ENCODE assay signal across 8 cellular contexts in the genomic region with DNA sequence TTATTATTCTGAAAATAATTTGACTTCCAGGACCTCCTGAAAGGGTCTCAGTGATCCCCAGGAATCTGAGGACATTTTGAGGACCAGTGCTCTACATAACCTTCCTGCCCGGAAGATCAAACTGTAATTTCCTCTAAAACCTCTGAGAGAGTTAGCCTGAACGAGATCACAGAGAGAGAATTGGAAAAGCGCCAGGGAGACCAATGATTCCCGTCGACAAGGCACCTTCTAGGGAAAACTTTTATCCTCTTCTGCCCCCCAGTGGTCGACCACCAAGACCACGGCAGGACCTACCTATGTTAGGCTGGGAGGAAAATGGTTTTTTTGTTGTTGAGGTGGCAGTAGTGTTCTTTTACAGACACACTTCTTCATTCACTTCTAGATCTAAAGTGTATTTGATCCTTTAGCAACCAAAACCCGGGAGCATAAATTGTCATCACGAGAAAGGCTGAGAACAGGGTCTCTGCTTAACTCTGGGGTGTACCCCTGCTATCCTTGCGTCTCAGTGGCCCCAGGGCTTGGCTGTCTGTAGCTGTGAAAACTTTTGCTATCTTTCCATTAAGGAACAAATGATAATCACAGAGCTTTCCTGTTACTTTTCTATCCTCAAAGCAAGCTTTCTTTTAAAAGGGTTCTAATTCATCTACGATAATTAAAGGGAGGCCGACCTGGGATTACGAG.
DNase-seq lines count a peak whose midpoint lies in the region; ATAC-seq and TF ChIP-seq lines count a peak whose summit lies in the region.

No MANE protein-coding gene starts in this region.

- no peak overlapping the region for H3K27ac ChIP-seq in SK-N-SH (ENCODE audit: low read depth in 2 of 2, low read length in 1 of 2)

- 32% methylated on average over 13 of the region's 13 CpGs for WGBS in SK-N-SH (ENCODE audit: low lambda C conversion rate)

- H3K36me3 ChIP-seq in SK-N-SH (replicated peaks in 1 of 2; ENCODE audit: control insufficient read depth in 1 of 2, insufficient read depth in 2 of 2, low read length in 1 of 2) = no peaks in the 10 kb centered on the region
- no peaks in the 10 kb centered on the region for H3K36me3 ChIP-seq in kidney epithelial cell (ENCODE audit: control insufficient read depth, insufficient read depth, low read length)

- no peak overlapping the region for H3K9ac ChIP-seq in SK-N-SH

- peaks cover 9% of the 10 kb centered on the region; the same call in 1 of the 2 replicates for H3K9me3 ChIP-seq in SK-N-SH

- H4K20me1 ChIP-seq in SK-N-SH (ENCODE audit: insufficient read depth) = no peaks in the 10 kb centered on the region

- POLR2A ChIA-PET in SK-N-SH (lab: Yijun Ruan, JAX) = no interaction called here

- no peaks in the 10 kb centered on the region for H3K27me3 ChIP-seq in SK-N-SH (ENCODE audit: insufficient read depth)
- H3K27me3 ChIP-seq in kidney epithelial cell (ENCODE audit: control insufficient read depth, insufficient read depth, low read length) = no peaks in the 10 kb centered on the region

- peaks cover 0 to 5% of the 10 kb centered on the region in 2 experiments; a peak in 3 of 4 replicates for H3K4me1 ChIP-seq in SK-N-SH (ENCODE audit: control insufficient read depth in 1 of 2, insufficient read depth in 2 of 2, low read depth in 1 of 2, low read length in 1 of 2)

- peak; percentile 86 for TF ChIP-seq CTCF in SK-N-SH (IDR thresholded peaks at IDR 0.05)
- TF ChIP-seq CTCF in kidney epithelial cell (IDR thresholded peaks at IDR 0.05; ENCODE audit: insufficient read depth, low read length, poor library complexity, severe bottlenecking) = peak; percentile 75

- H3K79me2 ChIP-seq in SK-N-SH (ENCODE audit: insufficient read depth) = no peaks in the 10 kb centered on the region

- CTCF ChIA-PET in SK-N-SH (lab: Yijun Ruan, JAX) = interaction anchor here (0.6 to 3.9 kb wide), 22 partner anchors 9 to 848 kb away, joined by 3 to 16 read pairs (median 4); no protein-coding TSS in a partner anchor

- DNase-seq in ELF-1 (ENCODE audit: low read depth, low spot score) (peak; percentile 80), NAMALWA (ENCODE audit: low spot score) (peak; percentile 42), SK-N-SH (peak; percentile 89), cerebellar cortex (ENCODE audit: low spot score) (peak; percentile 51), kidney epithelial cell (ENCODE audit: low read depth) (peak; percentile 77)
- peak; percentile 55 to 59 for DNase-seq in stimulated activated CD4-positive, alpha-beta T cell treated with anti-CD3 and anti-CD28 coated beads, Interleukin-2, amount 100 ng/mL, for 24 hours

- TF ChIP-seq EP300 in SK-N-SH (IDR thresholded peaks at IDR 0.05; ENCODE audit: borderline replicate concordance in 1 of 2, low read depth in 1 of 2, low read length in 1 of 2) = no peak

- peak; percentile 92 for TF ChIP-seq RAD21 in SK-N-SH (IDR thresholded peaks at IDR 0.05; ENCODE audit: low read length)

- ATAC-seq in HG02973 (IDR thresholded peaks at IDR 0.05; ENCODE audit: unreplicated experiment) (no peak), esophagus mucosa (no peak)

- no peaks in the 10 kb centered on the region for H3K9me2 ChIP-seq in SK-N-SH

- peak overlapping the region; percentile 68; the same call in 1 of the 2 replicates for H2AFZ ChIP-seq in SK-N-SH (ENCODE audit: low read depth)

- H3K4me3 ChIP-seq in SK-N-SH (ENCODE audit: low read depth in 2 of 2, low read length in 1 of 2) (no peak overlapping the region), kidney epithelial cell (ENCODE audit: low read depth, low read length) (no peak overlapping the region)

- H3K4me2 ChIP-seq in SK-N-SH = no peak overlapping the region

- no peaks in the 10 kb centered on the region for H3F3A ChIP-seq in SK-N-SH (replicated peaks; ENCODE audit: insufficient read depth)

TF ChIP-seq in SK-N-SH, 30 proteins besides CTCF, POLR2A, EP300 and RAD21:
- TF ChIP-seq YY1 (IDR thresholded peaks at IDR 0.05; ENCODE audit: low read depth) (no peak), MXI1 (IDR thresholded peaks at IDR 0.05; ENCODE audit: low read depth, low read length) (no peak), TCF12 (IDR thresholded peaks at IDR 0.05) (no peak), FOSL2 (IDR thresholded peaks at IDR 0.05; ENCODE audit: borderline replicate concordance, low read depth) (no peak; the same call in 1 of the 2 replicates), MEF2A (IDR thresholded peaks at IDR 0.05; ENCODE audit: borderline replicate concordance, low read depth) (no peak), RCOR1 (IDR thresholded peaks at IDR 0.05; ENCODE audit: low read length) (no peak), NFIC (IDR thresholded peaks at IDR 0.05; ENCODE audit: borderline replicate concordance) (peak; percentile 86), CHD2 (IDR thresholded peaks at IDR 0.05; ENCODE audit: low read length, partially characterized antibody) (peak; percentile 80), SMC3 (IDR thresholded peaks at IDR 0.05; ENCODE audit: low read depth, low read length) (peak; percentile 88), SIN3A (IDR thresholded peaks at IDR 0.05; ENCODE audit: borderline replicate concordance, low read depth, low read length) (peak; percentile 32; the same call in 1 of the 2 replicates), ELF1 (IDR thresholded peaks at IDR 0.05) (no peak), EZH2phosphoT487 (IDR thresholded peaks at IDR 0.05; ENCODE audit: borderline replicate concordance, low read depth) (no peak), FOXJ3 (CRISPR knock-in tag; IDR thresholded peaks at IDR 0.05) (no peak), GABPA (IDR thresholded peaks at IDR 0.05; ENCODE audit: low read depth) (peak; percentile 60), JUND (IDR thresholded peaks at IDR 0.05) (no peak)
- TF ChIP-seq, protein P1, sequence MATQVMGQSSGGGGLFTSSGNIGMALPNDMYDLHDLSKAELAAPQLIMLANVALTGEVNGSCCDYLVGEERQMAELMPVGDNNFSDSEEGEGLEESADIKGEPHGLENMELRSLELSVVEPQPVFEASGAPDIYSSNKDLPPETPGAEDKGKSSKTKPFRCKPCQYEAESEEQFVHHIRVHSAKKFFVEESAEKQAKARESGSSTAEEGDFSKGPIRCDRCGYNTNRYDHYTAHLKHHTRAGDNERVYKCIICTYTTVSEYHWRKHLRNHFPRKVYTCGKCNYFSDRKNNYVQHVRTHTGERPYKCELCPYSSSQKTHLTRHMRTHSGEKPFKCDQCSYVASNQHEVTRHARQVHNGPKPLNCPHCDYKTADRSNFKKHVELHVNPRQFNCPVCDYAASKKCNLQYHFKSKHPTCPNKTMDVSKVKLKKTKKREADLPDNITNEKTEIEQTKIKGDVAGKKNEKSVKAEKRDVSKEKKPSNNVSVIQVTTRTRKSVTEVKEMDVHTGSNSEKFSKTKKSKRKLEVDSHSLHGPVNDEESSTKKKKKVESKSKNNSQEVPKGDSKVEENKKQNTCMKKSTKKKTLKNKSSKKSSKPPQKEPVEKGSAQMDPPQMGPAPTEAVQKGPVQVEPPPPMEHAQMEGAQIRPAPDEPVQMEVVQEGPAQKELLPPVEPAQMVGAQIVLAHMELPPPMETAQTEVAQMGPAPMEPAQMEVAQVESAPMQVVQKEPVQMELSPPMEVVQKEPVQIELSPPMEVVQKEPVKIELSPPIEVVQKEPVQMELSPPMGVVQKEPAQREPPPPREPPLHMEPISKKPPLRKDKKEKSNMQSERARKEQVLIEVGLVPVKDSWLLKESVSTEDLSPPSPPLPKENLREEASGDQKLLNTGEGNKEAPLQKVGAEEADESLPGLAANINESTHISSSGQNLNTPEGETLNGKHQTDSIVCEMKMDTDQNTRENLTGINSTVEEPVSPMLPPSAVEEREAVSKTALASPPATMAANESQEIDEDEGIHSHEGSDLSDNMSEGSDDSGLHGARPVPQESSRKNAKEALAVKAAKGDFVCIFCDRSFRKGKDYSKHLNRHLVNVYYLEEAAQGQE (IDR thresholded peaks at IDR 0.05; ENCODE audit: low read depth, low read length) = no peak
